ENCODE assay signal across 8 cellular contexts in genomic region chr17:77375917-77376651, GRCh38.
DNase-seq lines count a peak whose midpoint lies in the region; ATAC-seq and TF ChIP-seq lines count a peak whose summit lies in the region.

No MANE protein-coding gene starts in this region.

- H3K9me3 ChIP-seq in T-helper 17 cell (ENCODE audit: control insufficient read depth, low read length, poor library complexity, severe bottlenecking), result no peaks in the 10 kb centered on the region
- H3K9me3 ChIP-seq in body of pancreas, result no peaks in the 10 kb centered on the region
- no peaks in the 10 kb centered on the region for H3K9me3 ChIP-seq in mucosa of stomach (ENCODE audit: control insufficient read depth, low read length)

- WGBS in body of pancreas, 2 donors, result 50 to 51% methylated on average over 11 to 20 of the region's 20 CpGs

- H3K4me1 ChIP-seq in body of pancreas (peaks cover 95% of the 10 kb centered on the region), mucosa of stomach (ENCODE audit: control insufficient read depth, insufficient read depth, low read length) (peaks cover 76% of the 10 kb centered on the region)

- intact Hi-C loops in CD14-positive monocyte (cut with micrococcal nuclease), result no loop called here
- intact Hi-C loops in body of pancreas (cut with DNase I), result no loop called here

- no peaks in the 10 kb centered on the region for H3K36me3 ChIP-seq in body of pancreas (replicated peaks in 1 of 2; ENCODE audit: insufficient read depth in 1 of 2, low read depth in 2 of 2)
- no peaks in the 10 kb centered on the region for H3K36me3 ChIP-seq in mucosa of stomach (ENCODE audit: control insufficient read depth, insufficient read depth, low read length)

- peak in 1 of 3 donors; percentile 37 for TF ChIP-seq POLR2A in body of pancreas (IDR thresholded peaks at IDR 0.05)

- no peak for DNase-seq in CD14-positive monocyte (ENCODE audit: low spot score)
- peak; percentile 37 to 46 (median 45) for DNase-seq in T-helper 17 cell
- peak in 1 of 4 donors; percentile 44 for DNase-seq in body of pancreas
- peak; percentile 65 for DNase-seq in stromal cell of bone marrow (ENCODE audit: low read depth)
- DNase-seq in SHP77 treated with DMSO at 0.1 percent for 48 hours (lab: John Stamatoyannopoulos, UW), result no peak
- no peak for DNase-seq in SIG-M5 treated with dmso at 0.1 percent for 504 hours (lab: John Stamatoyannopoulos, UW; ENCODE audit: unreplicated experiment)

- H3K9me3 Mint-ChIP-seq in CD14-positive monocyte, result peaks cover 0 to 2% (median 0%) of the 10 kb centered on the region in 7 donors

- H3K4me1 Mint-ChIP-seq in CD14-positive monocyte (peaks cover 52% of the 10 kb centered on the region), T-helper 17 cell (peaks cover 63% of the 10 kb centered on the region)

- ATAC-seq in T-helper 17 cell, result peak; percentile 64
- ATAC-seq in body of pancreas, result no peak
- no peak for ATAC-seq in GM18873 (IDR thresholded peaks at IDR 0.05; ENCODE audit: low FRiP score, unreplicated experiment)

- peak overlapping the region; percentile 3 for H3K9ac ChIP-seq in mucosa of stomach (ENCODE audit: low read length)

- H3K36me3 Mint-ChIP-seq in CD14-positive monocyte (peaks cover 17 to 21% of the 10 kb centered on the region in 2 donors), T-helper 17 cell (ENCODE audit: low read depth) (peaks cover 6% of the 10 kb centered on the region)

- peak overlapping the region; percentile 97 for H3K4me3 Mint-ChIP-seq in CD14-positive monocyte
- peak overlapping the region; percentile 99 for H3K4me3 Mint-ChIP-seq in T-helper 17 cell

- H3K27ac Mint-ChIP-seq in CD14-positive monocyte (peak overlapping the region in 3 of 7 donors; percentile 21 to 42 (median 31)), T-helper 17 cell (peak overlapping the region; percentile 93)

- H3K27me3 ChIP-seq in body of pancreas, result peaks cover 0 to 6% of the 10 kb centered on the region in 2 donors
- H3K27me3 ChIP-seq in mucosa of stomach (ENCODE audit: control insufficient read depth, insufficient read depth, low read length), result no peaks in the 10 kb centered on the region

- peak overlapping the region in 3 of 4 donors; percentile 78 to 93 (median 89) for H3K27ac ChIP-seq in body of pancreas

- H3K4me3 ChIP-seq in body of pancreas, result no peak overlapping the region
- no peak overlapping the region for H3K4me3 ChIP-seq in mucosa of stomach (ENCODE audit: low read length)

- H3K27me3 Mint-ChIP-seq in CD14-positive monocyte (ENCODE audit: low read depth in 3 of 3), result peaks cover 2 to 8% (median 7%) of the 10 kb centered on the region in 3 donors
- no peaks in the 10 kb centered on the region for H3K27me3 Mint-ChIP-seq in T-helper 17 cell

- no peak for TF ChIP-seq CTCF in CD14-positive monocyte (IDR thresholded peaks at IDR 0.05)
- no peak for TF ChIP-seq CTCF in body of pancreas (IDR thresholded peaks at IDR 0.05)

Comparison
In these comparisons a context has a peak if more than half of its experiments do, and no peak if none do; other contexts are left out.
1. DNase-seq: peak in T-helper 17 cell (3 of 3) and stromal cell of bone marrow (single experiment); none in CD14-positive monocyte (single experiment), SHP77 treated with DMSO at 0.1 percent for 48 hours (single experiment) and SIG-M5 treated with dmso at 0.1 percent for 504 hours (single experiment).